Comparison of ENCODE assay signal across 1 cellular context in genomic region chrX:22059800-22060199, GRCh38.
TF ChIP-seq lines count a peak whose summit lies in the region.

No MANE protein-coding gene starts in this region.

TF ChIP-seq in GM12878, 131 proteins besides CTCF, POLR2A, EP300 and RAD21:
- TF ChIP-seq CHD1 (IDR thresholded peaks at IDR 0.05; ENCODE audit: low read depth, low read length): no peak
- no peak for TF ChIP-seq NBN (IDR thresholded peaks at IDR 0.05)
- TF ChIP-seq NFIC (IDR thresholded peaks at IDR 0.05; ENCODE audit: low read depth, low read length): no peak
TF ChIP-seq in GM12878: peak in this region for 0.
